Comparison of ENCODE assay signal across 11 cellular contexts in genomic region chr11:84549221-84549620, GRCh38.
DNase-seq lines count a peak whose midpoint lies in the region; ATAC-seq lines count a peak whose summit lies in the region.
"Had no signal": no experiment of that assay in that cellular context is flagged by ENCODE, and none has a peak within 500 bp of the region (broad histone marks: within the 10 kb centered on the region; RNA-seq: fewer than 3 reads in every experiment).

No MANE protein-coding gene starts in this region.

- H3K9me3 Mint-ChIP-seq in activated CD8-positive, alpha-beta T cell treated with anti-CD3 and anti-CD28 coated beads, Interleukin-2, amount 10 ng/mL, durations not matched to agents 7 days and 5 days (ENCODE audit: insufficient read depth) = no peaks in the 10 kb centered on the region
- H3K9me3 Mint-ChIP-seq: dendritic cell treated with granulocyte-macrophage colony-stimulating factor and Interleukin-4, amounts not matched to agents 40 ng/mL and 50 ng/mL, for 4 days had no signal

- peak; percentile 86 for ATAC-seq in GM18520 (IDR thresholded peaks at IDR 0.05; ENCODE audit: unreplicated experiment)
- ATAC-seq in GM21737 (IDR thresholded peaks at IDR 0.05; ENCODE audit: unreplicated experiment) = peak; percentile 96
- ATAC-seq in HG03378 (IDR thresholded peaks at IDR 0.05; ENCODE audit: unreplicated experiment) = peak; percentile 87
- ATAC-seq in activated CD8-positive, alpha-beta T cell treated with anti-CD3 and anti-CD28 coated beads, Interleukin-2, amount 10 ng/mL, durations not matched to agents 7 days and 5 days = no peak
- ATAC-seq: activated T-cell treated with anti-CD3 and anti-CD28 coated beads, Interleukin-2, amount 50 U/mL, for 72 hours had no signal

- peak; percentile 55 for DNase-seq in inferior parietal cortex (ENCODE audit: extremely low spot score)
- DNase-seq in activated CD8-positive, alpha-beta T cell treated with anti-CD3 and anti-CD28 coated beads, Interleukin-2, amount 10 ng/mL, durations not matched to agents 7 days and 5 days = no peak
- DNase-seq in NCI-H1105 (lab: John Stamatoyannopoulos, UW) = no peak
- DNase-seq in GM19240 (ENCODE audit: insufficient read length, low spot score) = no peak
- no peak for DNase-seq in activated naive CD4-positive, alpha-beta T cell treated with anti-CD3 and anti-CD28 coated beads, Interleukin-2, amount 50 U/mL, for 16 hours
- DNase-seq: activated T-cell treated with anti-CD3 and anti-CD28 coated beads, Interleukin-2, amount 50 U/mL, for 72 hours; DMS153 had no signal

- H3K36me3 Mint-ChIP-seq in activated CD8-positive, alpha-beta T cell treated with anti-CD3 and anti-CD28 coated beads, Interleukin-2, amount 10 ng/mL, durations not matched to agents 7 days and 5 days (ENCODE audit: low read depth) = no peaks in the 10 kb centered on the region

- no peak overlapping the region for H3K27ac Mint-ChIP-seq in activated CD8-positive, alpha-beta T cell treated with anti-CD3 and anti-CD28 coated beads, Interleukin-2, amount 10 ng/mL, durations not matched to agents 7 days and 5 days
- H3K27ac Mint-ChIP-seq: activated T-cell treated with anti-CD3 and anti-CD28 coated beads, Interleukin-2, amount 50 U/mL, for 72 hours; dendritic cell treated with granulocyte-macrophage colony-stimulating factor and Interleukin-4, amounts not matched to agents 40 ng/mL and 50 ng/mL, for 4 days had no signal

- no peaks in the 10 kb centered on the region for H3K4me1 Mint-ChIP-seq in activated CD8-positive, alpha-beta T cell treated with anti-CD3 and anti-CD28 coated beads, Interleukin-2, amount 10 ng/mL, durations not matched to agents 7 days and 5 days (ENCODE audit: low read depth)

- no peak overlapping the region for H3K4me3 Mint-ChIP-seq in activated CD8-positive, alpha-beta T cell treated with anti-CD3 and anti-CD28 coated beads, Interleukin-2, amount 10 ng/mL, durations not matched to agents 7 days and 5 days
- H3K4me3 Mint-ChIP-seq: activated T-cell treated with anti-CD3 and anti-CD28 coated beads, Interleukin-2, amount 50 U/mL, for 72 hours; dendritic cell treated with granulocyte-macrophage colony-stimulating factor and Interleukin-4, amounts not matched to agents 40 ng/mL and 50 ng/mL, for 4 days had no signal

- H3K27me3 Mint-ChIP-seq in activated CD8-positive, alpha-beta T cell treated with anti-CD3 and anti-CD28 coated beads, Interleukin-2, amount 10 ng/mL, durations not matched to agents 7 days and 5 days (ENCODE audit: low read depth) = no peaks in the 10 kb centered on the region
- H3K27me3 Mint-ChIP-seq: dendritic cell treated with granulocyte-macrophage colony-stimulating factor and Interleukin-4, amounts not matched to agents 40 ng/mL and 50 ng/mL, for 4 days had no signal

- CTCF ChIA-PET in activated CD8-positive, alpha-beta T cell treated with anti-CD3 and anti-CD28 coated beads, Interleukin-2, amount 10 ng/mL, durations not matched to agents 7 days and 5 days (lab: Charles Lee) = no interaction called here

- POLR2A ChIA-PET in activated CD8-positive, alpha-beta T cell treated with anti-CD3 and anti-CD28 coated beads, Interleukin-2, amount 10 ng/mL, durations not matched to agents 7 days and 5 days (lab: Charles Lee) = no interaction called here
